In the genomic region with DNA sequence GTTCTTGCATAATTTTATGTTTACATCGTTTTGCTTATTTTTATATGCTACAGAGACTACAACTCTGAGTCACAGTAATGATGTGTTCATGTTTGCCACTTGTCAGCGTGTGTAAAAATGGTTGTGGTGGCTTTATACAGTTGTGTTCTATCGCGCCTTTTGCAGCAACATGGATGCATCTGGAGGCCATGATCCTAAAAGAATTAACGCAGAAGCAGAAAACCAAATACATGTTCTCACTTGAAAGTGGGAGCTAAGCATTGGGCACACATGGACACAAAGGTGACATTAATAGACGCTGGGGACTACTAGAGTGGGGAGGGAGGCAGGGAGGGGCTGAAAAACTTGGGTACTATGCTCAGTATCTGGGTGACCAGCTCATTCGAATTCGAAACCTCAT, we compare ENCODE assay signal across 8 cellular contexts. TPM values are rescaled to one million over a fixed set of nuclear protein-coding genes. Genes with fewer than 3 reads are reported as not detected.
DNase-seq lines count a peak whose midpoint lies in the region; ATAC-seq and TF ChIP-seq lines count a peak whose summit lies in the region.

No MANE protein-coding gene starts in this region.

- H3K4me1 ChIP-seq in psoas muscle: peaks cover 11% of the 10 kb centered on the region

- H3K4me3 ChIP-seq in psoas muscle: peak overlapping the region; percentile 95

- H3K4me3 Mint-ChIP-seq in T-helper 1 cell treated with Interleukin-12 subunit alpha and Interleukin-12 subunit beta and Interleukin-4 antibody, amounts not matched to agents 30 μg/mL and 1 μg/mL, for 36 hours: peak overlapping the region; percentile 99

- DNase-seq in NCI-H1105 treated with DMSO at 0.1 percent for 48 hours (lab: John Stamatoyannopoulos, UW) (peak; percentile 36), NCI-H1105 (lab: John Stamatoyannopoulos, UW) (no peak), epithelial cell of prostate (ENCODE audit: low read depth, low spot score) (no peak), psoas muscle (no peak), KBM-7 (no peak), NCI-H2171 (lab: John Stamatoyannopoulos, UW) (no peak), hepatic stellate cell (ENCODE audit: low spot score) (no peak)

- no peak for TF ChIP-seq CTCF in psoas muscle (IDR thresholded peaks at IDR 0.05)

- intact Hi-C loops in psoas muscle (cut with DNase I): loop anchor here in 1 of 2 donors (5.0 kb wide), 1 partner anchor 61 kb away; a partner anchor contains a TSS

- no peaks in the 10 kb centered on the region for H3K9me3 Mint-ChIP-seq in T-helper 1 cell treated with Interleukin-12 subunit alpha and Interleukin-12 subunit beta and Interleukin-4 antibody, amounts not matched to agents 30 μg/mL and 1 μg/mL, for 36 hours

- H3K36me3 ChIP-seq in psoas muscle (ENCODE audit: insufficient read depth in 1 of 2, low read depth in 1 of 2): peaks cover 0 to 25% of the 10 kb centered on the region in 2 donors

- H3K27ac ChIP-seq in epithelial cell of prostate: peak overlapping the region; percentile 96
- peak overlapping the region; percentile 98 for H3K27ac ChIP-seq in psoas muscle

- peaks cover 23% of the 10 kb centered on the region for H3K36me3 Mint-ChIP-seq in T-helper 1 cell treated with Interleukin-12 subunit alpha and Interleukin-12 subunit beta and Interleukin-4 antibody, amounts not matched to agents 30 μg/mL and 1 μg/mL, for 36 hours (ENCODE audit: low read depth)

- H3K27ac Mint-ChIP-seq in T-helper 1 cell treated with Interleukin-12 subunit alpha and Interleukin-12 subunit beta and Interleukin-4 antibody, amounts not matched to agents 30 μg/mL and 1 μg/mL, for 36 hours: peak overlapping the region; percentile 100

- no peaks in the 10 kb centered on the region for H3K9me3 ChIP-seq in psoas muscle

- in situ Hi-C loops in KBM-7 (cut with MboI; ENCODE audit: low pct_unique_long_range_greater_than_20kb, low sequenced_read_pairs): no loop called here

- no peaks in the 10 kb centered on the region for H3K27me3 ChIP-seq in psoas muscle (ENCODE audit: insufficient read depth in 3 of 3, low read length in 2 of 3)

- H3K4me1 Mint-ChIP-seq in T-helper 1 cell treated with Interleukin-12 subunit alpha and Interleukin-12 subunit beta and Interleukin-4 antibody, amounts not matched to agents 30 μg/mL and 1 μg/mL, for 36 hours (ENCODE audit: low read depth): peaks cover 39% of the 10 kb centered on the region

- no peaks in the 10 kb centered on the region for H3K27me3 Mint-ChIP-seq in T-helper 1 cell treated with Interleukin-12 subunit alpha and Interleukin-12 subunit beta and Interleukin-4 antibody, amounts not matched to agents 30 μg/mL and 1 μg/mL, for 36 hours (ENCODE audit: low read depth)

- WGBS in psoas muscle, 3 donors: 64 to 68% (median 68%) methylated on average over 8 of the region's 8 CpGs

- peak in 1 of 4 donors; percentile 11 for ATAC-seq in psoas muscle

RNA-seq across cellular contexts. Expression of a gene that starts 1.0 kb away (rescaled TPM):
- total RNA-seq in psoas muscle: 1 to 10 TPM; 6.1 to 9.5 (median 7.8) TPM
- 10 to 100 TPM in 1 of 3 donors, 1 to 10 TPM in 2; 3.1 to 14.0 (median 7.9) TPM for polyA plus RNA-seq in psoas muscle

RNA-seq across cellular contexts. Expression of a gene that starts 9.7 kb away (rescaled TPM):
- 1 to 10 TPM; 3.8 to 5.0 (median 4.8) TPM for total RNA-seq in psoas muscle
- 1 to 10 TPM; 2.2 to 8.7 (median 5.6) TPM for polyA plus RNA-seq in psoas muscle

RNA-seq across cellular contexts. Expression of a gene that starts 39.6 kb away (rescaled TPM):
- total RNA-seq in psoas muscle: 1 to 10 TPM; 3.2 to 8.4 (median 6.6) TPM
- polyA plus RNA-seq in psoas muscle: 10 to 100 TPM in 1 of 3 donors, 1 to 10 TPM in 2; 5.1 to 17.7 (median 6.9) TPM

RNA-seq across cellular contexts. Expression of a gene that starts 39.9 kb away (rescaled TPM):
- under 1 TPM; 0.25 to 0.71 (median 0.43) TPM for total RNA-seq in psoas muscle
- under 1 TPM; 0.42 to 0.96 (median 0.58) TPM for polyA plus RNA-seq in psoas muscle
